In genomic region chr11:316031-316701, GRCh38 we compare ENCODE assay signal across 6 cellular contexts. TPM values are rescaled to one million over a fixed set of nuclear protein-coding genes. Genes with fewer than 3 reads are reported as not detected.
DNase-seq lines count a peak whose midpoint lies in the region; ATAC-seq lines count a peak whose summit lies in the region.

No MANE protein-coding gene starts in this region.

- H3K36me3 Mint-ChIP-seq in CD4-positive, alpha-beta memory T cell, result peaks cover 27 to 42% of the 10 kb centered on the region in 2 donors
- peaks cover 53% of the 10 kb centered on the region for H3K36me3 Mint-ChIP-seq in activated naive CD8-positive, alpha-beta T cell treated with anti-CD3 and anti-CD28 coated beads for 36 hours

- H3K4me3 ChIP-seq in CD4-positive, alpha-beta memory T cell (ENCODE audit: low read length in 2 of 2), result peak overlapping the region; percentile 59 to 91
- H3K4me3 ChIP-seq in mesodermal cell (ENCODE audit: extremely low read depth, insufficient read depth, low read length, poor library complexity, severe bottlenecking), result peak overlapping the region; percentile 18

- peak overlapping the region; percentile 76 for H3K27ac ChIP-seq in CD4-positive, alpha-beta memory T cell (ENCODE audit: low read depth, low read length)
- H3K27ac ChIP-seq in mesodermal cell (ENCODE audit: low read depth, low read length, severe bottlenecking), result no peak overlapping the region

- H3K4me3 Mint-ChIP-seq in CD4-positive, alpha-beta memory T cell, result peak overlapping the region; percentile 90 to 99 (median 95)
- H3K4me3 Mint-ChIP-seq in activated naive CD8-positive, alpha-beta T cell treated with anti-CD3 and anti-CD28 coated beads for 36 hours, result peak overlapping the region; percentile 92

- H3K36me3 ChIP-seq in CD4-positive, alpha-beta memory T cell (ENCODE audit: insufficient read depth, low read length), result peaks cover 8% of the 10 kb centered on the region
- no peaks in the 10 kb centered on the region for H3K36me3 ChIP-seq in mesodermal cell (ENCODE audit: control insufficient read depth, insufficient read depth, low read length)

- H3K4me1 ChIP-seq in CD4-positive, alpha-beta memory T cell (ENCODE audit: insufficient read depth, low read length), result peaks cover 36% of the 10 kb centered on the region
- peaks cover 36% of the 10 kb centered on the region for H3K4me1 ChIP-seq in mesodermal cell (ENCODE audit: control insufficient read depth, insufficient read depth, low read length, poor library complexity, severe bottlenecking)

- ATAC-seq in GM21447 (IDR thresholded peaks at IDR 0.05; ENCODE audit: unreplicated experiment), result no peak

- DNase-seq in CD4-positive, alpha-beta memory T cell, result peak in 3 of 5 donors; percentile 43 to 65 (median 51)
- DNase-seq in activated naive CD8-positive, alpha-beta T cell treated with anti-CD3 and anti-CD28 coated beads for 36 hours, result no peak
- DNase-seq in NCI-H2081 (lab: John Stamatoyannopoulos, UW), result no peak
- DNase-seq in inferior parietal cortex (ENCODE audit: extremely low spot score), result no peak

- CTCF ChIA-PET in CD4-positive, alpha-beta memory T cell (lab: Charles Lee; ENCODE audit: partially characterized antibody), result interaction anchor here (0.8 to 4.0 kb wide), 12 partner anchors 11 to 135 kb away, joined by 3 to 46 read pairs (median 13); partner anchors contain the start of gene PGGHG

- 7 to 9% methylated on average over 57 to 62 of the region's 64 CpGs for WGBS in mesodermal cell (ENCODE audit: insufficient coverage in 2 of 2), 2 experiments

- intact Hi-C loops in CD4-positive, alpha-beta memory T cell (cut with micrococcal nuclease), result loop anchor here (2.0 kb wide), 1 partner anchor 47 kb away; no protein-coding TSS in a partner anchor

- peaks cover 30 to 61% (median 40%) of the 10 kb centered on the region in 4 donors for H3K4me1 Mint-ChIP-seq in CD4-positive, alpha-beta memory T cell
- H3K4me1 Mint-ChIP-seq in activated naive CD8-positive, alpha-beta T cell treated with anti-CD3 and anti-CD28 coated beads for 36 hours, result peaks cover 35% of the 10 kb centered on the region

- H3K27ac Mint-ChIP-seq in CD4-positive, alpha-beta memory T cell, result peak overlapping the region; percentile 89 to 99 (median 97)
- peak overlapping the region; percentile 97 for H3K27ac Mint-ChIP-seq in activated naive CD8-positive, alpha-beta T cell treated with anti-CD3 and anti-CD28 coated beads for 36 hours

- no peaks in the 10 kb centered on the region for H3K27me3 Mint-ChIP-seq in CD4-positive, alpha-beta memory T cell
- peaks cover 6% of the 10 kb centered on the region for H3K27me3 Mint-ChIP-seq in activated naive CD8-positive, alpha-beta T cell treated with anti-CD3 and anti-CD28 coated beads for 36 hours

- H3K9me3 Mint-ChIP-seq in CD4-positive, alpha-beta memory T cell, result peaks cover 0 to 2% (median 0%) of the 10 kb centered on the region in 8 donors
- H3K9me3 Mint-ChIP-seq in activated naive CD8-positive, alpha-beta T cell treated with anti-CD3 and anti-CD28 coated beads for 36 hours, result no peaks in the 10 kb centered on the region

- no peaks in the 10 kb centered on the region for H3K9me3 ChIP-seq in CD4-positive, alpha-beta memory T cell (ENCODE audit: control insufficient read depth in 1 of 2, low read length in 2 of 2)
- H3K9me3 ChIP-seq in mesodermal cell (ENCODE audit: control insufficient read depth, low read length), result no peaks in the 10 kb centered on the region

- POLR2A ChIA-PET in CD4-positive, alpha-beta memory T cell (lab: Charles Lee; ENCODE audit: partially characterized antibody), result interaction anchor here (0.7 to 7.2 kb wide), 28 partner anchors 10 to 221 kb away, joined by 3 to 66 read pairs (median 6); partner anchors contain the start of genes ANO9, BET1L, IFITM2 and IFITM5

- H3K27me3 ChIP-seq in CD4-positive, alpha-beta memory T cell (ENCODE audit: insufficient read depth, low read length), result no peaks in the 10 kb centered on the region

RNA-seq across cellular contexts. Expression of gene IFITM1, which starts 2.3 kb away (rescaled TPM):
- 100 to 1,000 TPM; 119 to 121 TPM for total RNA-seq in CD4-positive, alpha-beta memory T cell
- polyA plus RNA-seq in CD4-positive, alpha-beta memory T cell, result 1,000 to 10,000 TPM; 2,073 to 2,173 TPM
- total RNA-seq in activated naive CD8-positive, alpha-beta T cell treated with anti-CD3 and anti-CD28 coated beads for 36 hours, result 100 to 1,000 TPM; 345 to 356 TPM
- 94.2 TPM for polyA plus RNA-seq in mesodermal cell (2013, experiment 1 of 2)
- polyA plus RNA-seq in mesodermal cell (2013, experiment 2 of 2), result 72.8 TPM

RNA-seq across cellular contexts. Expression of gene IFITM3, which starts 4.5 kb away (rescaled TPM):
- 1 to 10 TPM; 6.2 to 7.2 TPM for total RNA-seq in CD4-positive, alpha-beta memory T cell
- 100 to 1,000 TPM in 1 of 2 donors, 1 to 10 TPM in 1; 9.1 to 108 TPM for polyA plus RNA-seq in CD4-positive, alpha-beta memory T cell
- 10 to 100 TPM; 93.0 to 96.1 TPM for total RNA-seq in activated naive CD8-positive, alpha-beta T cell treated with anti-CD3 and anti-CD28 coated beads for 36 hours
- polyA plus RNA-seq in mesodermal cell (2013, experiment 1 of 2), result 311 TPM
- polyA plus RNA-seq in mesodermal cell (2013, experiment 2 of 2), result 240 TPM

RNA-seq across cellular contexts. Expression of gene IFITM2, which starts 8.6 kb away (rescaled TPM):
- 100 to 1,000 TPM; 202 to 203 TPM for total RNA-seq in CD4-positive, alpha-beta memory T cell
- polyA plus RNA-seq in CD4-positive, alpha-beta memory T cell, result 1,000 to 10,000 TPM; 2,491 to 3,716 TPM
- 100 to 1,000 TPM; 474 to 496 TPM for total RNA-seq in activated naive CD8-positive, alpha-beta T cell treated with anti-CD3 and anti-CD28 coated beads for 36 hours
- 207 TPM for polyA plus RNA-seq in mesodermal cell (2013, experiment 1 of 2)
- polyA plus RNA-seq in mesodermal cell (2013, experiment 2 of 2), result 159 TPM

RNA-seq across cellular contexts. Expression of gene IFITM5, which starts 16.8 kb away (rescaled TPM):
- total RNA-seq in CD4-positive, alpha-beta memory T cell, result not detected
- not detected for polyA plus RNA-seq in CD4-positive, alpha-beta memory T cell
- not detected for total RNA-seq in activated naive CD8-positive, alpha-beta T cell treated with anti-CD3 and anti-CD28 coated beads for 36 hours
- not detected for polyA plus RNA-seq in mesodermal cell (2013, experiment 1 of 2)
- not detected for polyA plus RNA-seq in mesodermal cell (2013, experiment 2 of 2)

RNA-seq across cellular contexts. Expression of gene PGGHG, which starts 27.2 kb away (rescaled TPM):
- 100 to 1,000 TPM; 304 TPM for total RNA-seq in CD4-positive, alpha-beta memory T cell
- polyA plus RNA-seq in CD4-positive, alpha-beta memory T cell, result 1 to 10 TPM; 3.0 to 5.6 TPM
- 100 to 1,000 TPM; 206 to 209 TPM for total RNA-seq in activated naive CD8-positive, alpha-beta T cell treated with anti-CD3 and anti-CD28 coated beads for 36 hours
- 50.3 TPM for polyA plus RNA-seq in mesodermal cell (2013, experiment 1 of 2)
- 38.8 TPM for polyA plus RNA-seq in mesodermal cell (2013, experiment 2 of 2)

Comparison
In these comparisons a context has a peak if more than half of its experiments do, and no peak if none do; other contexts are left out.
1. DNase-seq: peak in CD4-positive, alpha-beta memory T cell (3 of 5); none in activated naive CD8-positive, alpha-beta T cell treated with anti-CD3 and anti-CD28 coated beads for 36 hours (single experiment), NCI-H2081 (0 of 2) and inferior parietal cortex (single experiment).
2. RNA of gene IFITM3, which starts 4.5 kb away (total RNA-seq): 93.0 to 96.1 TPM in activated naive CD8-positive, alpha-beta T cell treated with anti-CD3 and anti-CD28 coated beads for 36 hours; 6.2 to 7.2 TPM in CD4-positive, alpha-beta memory T cell; every median in the first group is over 10 times any median in the second.